In genomic region chr19:57351867-57352266, GRCh38 we compare ENCODE assay signal across 8 cellular contexts. TPM values are rescaled to one million over a fixed set of nuclear protein-coding genes. Genes with fewer than 3 reads are reported as not detected.
A peak's percentile ranks its signal among the peaks of the same experiment; 100 is the strongest.
DNase-seq lines count a peak whose midpoint lies in the region; ATAC-seq and TF ChIP-seq lines count a peak whose summit lies in the region.

No MANE protein-coding gene starts in this region.

- peaks cover 37% of the 10 kb centered on the region for H3K36me3 ChIP-seq in SJCRH30
- peaks cover 17 to 33% of the 10 kb centered on the region in 2 donors for H3K36me3 ChIP-seq in psoas muscle (ENCODE audit: insufficient read depth in 1 of 2, low read depth in 1 of 2)

- H3K9me3 ChIP-seq in SJCRH30 (replicated peaks) (peaks cover under 1% of the 10 kb centered on the region), psoas muscle (peaks cover 9% of the 10 kb centered on the region)

- H3K27ac ChIP-seq in SJCRH30: no peak overlapping the region
- H3K27ac ChIP-seq in psoas muscle: peak overlapping the region; percentile 88

- intact Hi-C loops in psoas muscle (cut with DNase I): loop anchor here in 1 of 2 donors (2.0 kb wide), 1 partner anchor 31 kb away; the partner anchor contains the start of gene ZNF543

- H3K4me1 ChIP-seq in SJCRH30: no peaks in the 10 kb centered on the region
- H3K4me1 ChIP-seq in psoas muscle: peaks cover 14% of the 10 kb centered on the region

- DNase-seq in SJCRH30 (no peak), fibroblast of pulmonary artery (ENCODE audit: low read depth) (no peak), psoas muscle (no peak), middle frontal gyrus (ENCODE audit: extremely low spot score, low spot score) (no peak), SKM-1 treated with dmso at 0.1 percent for 144 hours (lab: John Stamatoyannopoulos, UW; ENCODE audit: unreplicated experiment) (no peak)
- DNase-seq in activated CD4-positive, alpha-beta T cell treated with anti-CD3 and anti-CD28 coated beads for 1 hour: no peak

- H3K4me3 ChIP-seq in GM12875 (ENCODE audit: low read depth, low read length): peak overlapping the region; percentile 80
- peak overlapping the region; percentile 71 for H3K4me3 ChIP-seq in SJCRH30
- peak overlapping the region; percentile 99 for H3K4me3 ChIP-seq in fibroblast of pulmonary artery (replicated peaks; ENCODE audit: low read depth, low read length)
- peak overlapping the region; percentile 94 for H3K4me3 ChIP-seq in psoas muscle

- ATAC-seq in psoas muscle (peak in 2 of 4 donors; percentile 11 to 23), GM18870 (IDR thresholded peaks at IDR 0.05; ENCODE audit: unreplicated experiment) (no peak)

- 16 to 22% (median 18%) methylated on average over 7 of the region's 7 CpGs for WGBS in psoas muscle, 3 donors

- TF ChIP-seq CTCF in GM12875 (IDR thresholded peaks at IDR 0.05; ENCODE audit: borderline replicate concordance, insufficient read depth, low read depth, low read length): no peak
- TF ChIP-seq CTCF in fibroblast of pulmonary artery (IDR thresholded peaks at IDR 0.05; ENCODE audit: low read length, missing control alignments): no peak
- no peak for TF ChIP-seq CTCF in psoas muscle (IDR thresholded peaks at IDR 0.05)

- H3K27me3 ChIP-seq in SJCRH30 (no peaks in the 10 kb centered on the region), psoas muscle (ENCODE audit: insufficient read depth in 3 of 3, low read length in 2 of 3) (no peaks in the 10 kb centered on the region)

RNA-seq across cellular contexts. Expression of gene ZNF304, which starts 0.8 kb away (rescaled TPM):
- total RNA-seq in SJCRH30 (2014; rRNA removed; shearing (Covaris generic)): 9.6 and 10.9 TPM in 2 replicates
- 1 to 10 TPM; 3.3 to 8.8 (median 6.8) TPM for total RNA-seq in psoas muscle
- polyA plus RNA-seq in psoas muscle: 1 to 10 TPM; 2.3 to 6.2 (median 3.3) TPM

RNA-seq across cellular contexts. Expression of gene TRAPPC2B, which starts 11.5 kb away (rescaled TPM):
- total RNA-seq in SJCRH30 (2014; rRNA removed; shearing (Covaris generic)): 13.2 and 17.3 TPM in 2 replicates
- total RNA-seq in psoas muscle: 10 to 100 TPM; 12.6 to 21.3 (median 17.5) TPM
- 10 to 100 TPM; 30.9 to 78.7 (median 38.9) TPM for polyA plus RNA-seq in psoas muscle

RNA-seq across cellular contexts. Expression of gene ZNF547, which starts 11.5 kb away (rescaled TPM):
- total RNA-seq in SJCRH30 (2014; rRNA removed; shearing (Covaris generic)): 1.9 and 2.0 TPM in 2 replicates
- 1 to 10 TPM; 1.1 to 2.8 (median 1.9) TPM for total RNA-seq in psoas muscle
- 1 to 10 TPM in 2 of 3 donors, under 1 TPM in 1; 0.80 to 3.3 (median 1.1) TPM for polyA plus RNA-seq in psoas muscle

RNA-seq across cellular contexts. Expression of gene ZNF543, which starts 31.6 kb away (rescaled TPM):
- total RNA-seq in SJCRH30 (2014; rRNA removed; shearing (Covaris generic)): 13.0 and 13.5 TPM in 2 replicates
- 1 to 10 TPM; 6.7 to 6.8 (median 6.7) TPM for total RNA-seq in psoas muscle
- polyA plus RNA-seq in psoas muscle: 1 to 10 TPM; 1.0 to 3.9 (median 2.0) TPM

RNA-seq across cellular contexts. Expression of gene ZNF548, which starts 37.8 kb away (rescaled TPM):
- 12.3 and 15.1 TPM in 2 replicates for total RNA-seq in SJCRH30 (2014; rRNA removed; shearing (Covaris generic))
- total RNA-seq in psoas muscle: 10 to 100 TPM in 2 of 4 donors, 1 to 10 TPM in 2; 5.6 to 12.1 (median 8.3) TPM
- 1 to 10 TPM; 3.2 to 9.9 (median 4.6) TPM for polyA plus RNA-seq in psoas muscle
